Comparison of ENCODE assay signal across 14 cellular contexts in the genomic region with DNA sequence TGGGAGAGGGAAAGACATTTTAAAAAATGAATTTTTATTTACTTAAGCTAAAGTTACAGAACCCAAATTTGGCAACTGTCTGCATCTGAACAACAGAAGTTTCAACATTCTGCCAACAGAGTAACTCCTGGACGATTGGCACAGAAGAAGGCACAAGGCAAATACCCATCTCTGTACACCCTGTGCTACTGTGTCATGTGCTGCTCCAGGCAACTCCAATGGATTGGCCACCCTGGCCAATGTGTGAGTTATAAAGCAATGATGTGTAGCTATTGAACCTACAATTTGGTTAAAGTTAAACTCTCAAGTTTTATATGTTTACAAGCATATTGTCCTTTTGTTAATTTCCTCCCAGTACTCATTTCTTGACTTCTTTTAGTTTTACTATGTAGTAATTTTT. TPM values are rescaled to one million over a fixed set of nuclear protein-coding genes. Genes with fewer than 3 reads are reported as not detected.
A peak's percentile ranks its signal among the peaks of the same experiment; 100 is the strongest.
DNase-seq lines count a peak whose midpoint lies in the region; ATAC-seq, FAIRE-seq and TF ChIP-seq lines count a peak whose summit lies in the region.
"Had no signal": no experiment of that assay in that cellular context is flagged by ENCODE, and none has a peak within 500 bp of the region (broad histone marks: within the 10 kb centered on the region; RNA-seq: fewer than 3 reads in every experiment).

No MANE protein-coding gene starts in this region.

- no peak overlapping the region for H3K4me3 Mint-ChIP-seq in activated T-helper 17 cell treated with anti-CD3 and anti-CD28 coated beads, Interleukin-2, amount 50 U/mL, for 72 hours
- H3K4me3 Mint-ChIP-seq: activated T-cell treated with anti-CD3 and anti-CD28 coated beads, Interleukin-2, amount 50 U/mL, for 72 hours; CD4-positive, CD25-positive, alpha-beta regulatory T cell had no signal

- H3K36me3 Mint-ChIP-seq in activated T-helper 17 cell treated with anti-CD3 and anti-CD28 coated beads, Interleukin-2, amount 50 U/mL, for 72 hours (ENCODE audit: low read depth) = no peaks in the 10 kb centered on the region
- H3K36me3 Mint-ChIP-seq: CD4-positive, CD25-positive, alpha-beta regulatory T cell had no signal

- H3K4me3 ChIP-seq in IMR-90 (ENCODE audit: insufficient read depth, low read depth, low read length) = no peak overlapping the region
- H3K4me3 ChIP-seq in right lobe of liver = no peak overlapping the region
- H3K4me3 ChIP-seq in suprapubic skin = no peak overlapping the region
- H3K4me3 ChIP-seq: cardiac muscle cell, SJCRH30 had no signal

- no TSS peak for BruUV-seq in IMR-90 (replicated peaks; lab: Mats Ljungman, UMichigan)

- no peak for TF ChIP-seq POLR2A in IMR-90 (IDR thresholded peaks at IDR 0.05; ENCODE audit: low read depth, low read length)
- TF ChIP-seq POLR2A in right lobe of liver (IDR thresholded peaks at IDR 0.05) = no peak
- TF ChIP-seq POLR2A in suprapubic skin (IDR thresholded peaks at IDR 0.05) = no peak

- H4K8ac ChIP-seq in IMR-90 (ENCODE audit: low read depth in 2 of 2, low read length in 2 of 2) = peak overlapping the region; percentile 69 to 98

- H3K27me3 ChIP-seq in IMR-90 (ENCODE audit: control insufficient read depth, insufficient read depth, low read length) = no peaks in the 10 kb centered on the region
- no peaks in the 10 kb centered on the region for H3K27me3 ChIP-seq in right lobe of liver
- no peaks in the 10 kb centered on the region for H3K27me3 ChIP-seq in suprapubic skin
- H3K27me3 ChIP-seq: cardiac muscle cell, SJCRH30 had no signal

- intact Hi-C loops in IMR-90 (cut with micrococcal nuclease) = no loop called here
- intact Hi-C loops in right lobe of liver (cut with DNase I) = no loop called here

- TF ChIP-seq EP300 in suprapubic skin (IDR thresholded peaks at IDR 0.05) = no peak

- peak overlapping the region; percentile 83 for H3K4me2 ChIP-seq in IMR-90 (ENCODE audit: low read depth, low read length)

- H3K36me3 ChIP-seq in IMR-90 (ENCODE audit: control insufficient read depth, insufficient read depth, low read length) (peaks cover 17% of the 10 kb centered on the region), right lobe of liver (no peaks in the 10 kb centered on the region), suprapubic skin (no peaks in the 10 kb centered on the region)
- H3K36me3 ChIP-seq: cardiac muscle cell had no signal

- H3K9me1 ChIP-seq in IMR-90 (ENCODE audit: insufficient read depth, low read length) = peaks cover 5% of the 10 kb centered on the region

- H2AK5ac ChIP-seq in IMR-90 (ENCODE audit: low read depth, low read length) = peak overlapping the region; percentile 98

- peaks cover 10 to 57% of the 10 kb centered on the region in 2 experiments for H3K79me1 ChIP-seq in IMR-90 (ENCODE audit: low read depth in 1 of 2, low read length in 2 of 2)

- peak overlapping the region; percentile 96 for H3K23ac ChIP-seq in IMR-90 (ENCODE audit: low read depth, low read length)

- peak overlapping the region; percentile 99 for H4K5ac ChIP-seq in IMR-90 (ENCODE audit: low read depth, low read length)

- H2AK9ac ChIP-seq in IMR-90 (replicated peaks; ENCODE audit: low read depth, low read length, poor library complexity) = no peak overlapping the region

- H3K9me3 Mint-ChIP-seq in activated T-helper 17 cell treated with anti-CD3 and anti-CD28 coated beads, Interleukin-2, amount 50 U/mL, for 72 hours = no peaks in the 10 kb centered on the region
- H3K9me3 Mint-ChIP-seq: activated T-cell treated with anti-CD3 and anti-CD28 coated beads, Interleukin-2, amount 50 U/mL, for 72 hours had no signal

- CTCF ChIA-PET in IMR-90 (lab: Yijun Ruan, JAX) = no interaction called here

- H2BK5ac ChIP-seq in IMR-90 (ENCODE audit: low read depth, low read length, poor library complexity, severe bottlenecking) = peak overlapping the region; percentile 90

- H3K27ac ChIP-seq in IMR-90 (ENCODE audit: insufficient read depth, low read length) (peak overlapping the region; percentile 99), right lobe of liver (peak overlapping the region in 2 of 3 donors; percentile 42 to 68), suprapubic skin (peak overlapping the region; percentile 71)
- H3K27ac ChIP-seq: cardiac muscle cell, SJCRH30 had no signal

- dilution Hi-C loops in IMR-90 (cut with HindIII; ENCODE audit: low sequenced_read_pairs, unreplicated experiment) = no loop called here

- H3K4me1 ChIP-seq in IMR-90 (ENCODE audit: control insufficient read depth, insufficient read depth, low read length) (peaks cover 18% of the 10 kb centered on the region), right lobe of liver (peaks cover 0 to 80% (median 20%) of the 10 kb centered on the region in 4 donors), suprapubic skin (peaks cover 79% of the 10 kb centered on the region)

- no peak overlapping the region for H2AFZ ChIP-seq in IMR-90 (replicated peaks; ENCODE audit: low read length, poor library complexity)

- peak overlapping the region; percentile 96 for H2BK20ac ChIP-seq in IMR-90 (ENCODE audit: low read depth, low read length)

- POLR2A ChIA-PET in IMR-90 (lab: Charles Lee; ENCODE audit: unreplicated experiment) = no interaction called here

- peak; percentile 24 for FAIRE-seq in colon (lab: Jason Lieb, UNC)
- FAIRE-seq: urothelium cell line had no signal

- H3K4ac ChIP-seq in IMR-90 (ENCODE audit: low read depth, low read length) = peak overlapping the region; percentile 94

- H3K14ac ChIP-seq in IMR-90 (replicated peaks; ENCODE audit: low read depth, low read length) = peak overlapping the region; percentile 94

- H3K56ac ChIP-seq in IMR-90 (ENCODE audit: extremely low read depth, insufficient read depth, low read length) = peak overlapping the region; percentile 82

- no peak overlapping the region for H3K27ac Mint-ChIP-seq in activated T-helper 17 cell treated with anti-CD3 and anti-CD28 coated beads, Interleukin-2, amount 50 U/mL, for 72 hours
- H3K27ac Mint-ChIP-seq: activated T-cell treated with anti-CD3 and anti-CD28 coated beads, Interleukin-2, amount 50 U/mL, for 72 hours; CD4-positive, CD25-positive, alpha-beta regulatory T cell had no signal

- peaks cover 13% of the 10 kb centered on the region; the same call in 1 of the 2 replicates for H4K20me1 ChIP-seq in IMR-90 (ENCODE audit: insufficient read depth, low read length)

- no peaks in the 10 kb centered on the region for H3K9me3 ChIP-seq in IMR-90 (ENCODE audit: control insufficient read depth, insufficient read depth, low read length)
- H3K9me3 ChIP-seq in right lobe of liver = no peaks in the 10 kb centered on the region
- H3K9me3 ChIP-seq in suprapubic skin = no peaks in the 10 kb centered on the region
- H3K9me3 ChIP-seq: SJCRH30 had no signal

- no peak for TF ChIP-seq CTCF in IMR-90 (conservative IDR thresholded peaks at IDR 0.05; ENCODE audit: low read depth, low read length)
- TF ChIP-seq CTCF in right lobe of liver (IDR thresholded peaks at IDR 0.05) = no peak
- TF ChIP-seq CTCF in suprapubic skin (IDR thresholded peaks at IDR 0.05) = no peak

- no peaks in the 10 kb centered on the region for H3K4me1 Mint-ChIP-seq in activated T-helper 17 cell treated with anti-CD3 and anti-CD28 coated beads, Interleukin-2, amount 50 U/mL, for 72 hours
- H3K4me1 Mint-ChIP-seq: CD4-positive, CD25-positive, alpha-beta regulatory T cell had no signal

- ATAC-seq in IMR-90 (ENCODE audit: low read depth) = no peak
- peak; percentile 84 to 97 (median 93) for ATAC-seq in right lobe of liver
- ATAC-seq in HG02588 (IDR thresholded peaks at IDR 0.05; ENCODE audit: unreplicated experiment) = no peak
- no peak for ATAC-seq in HG03025 (IDR thresholded peaks at IDR 0.05; ENCODE audit: low FRiP score, unreplicated experiment)
- no peak for ATAC-seq in activated T-helper 17 cell treated with anti-CD3 and anti-CD28 coated beads, Interleukin-2, amount 50 U/mL, for 72 hours (replicated peaks)
- ATAC-seq: activated T-cell treated with anti-CD3 and anti-CD28 coated beads, Interleukin-2, amount 50 U/mL, for 72 hours had no signal

- peak overlapping the region; percentile 91 for H2BK15ac ChIP-seq in IMR-90 (ENCODE audit: low read depth, low read length)

- no CpG with 5 or more reads among the region's 1 CpG for WGBS in IMR-90 (ENCODE audit: extremely low coverage in 2 of 2, insufficient read length in 1 of 2), 2 experiments
- WGBS in right lobe of liver (ENCODE audit: insufficient coverage, low coverage, low lambda C conversion rate, missing lambda C conversion rate) = 46% methylated on average over 1 of the region's 1 CpG
- WGBS in suprapubic skin = 21% methylated on average over 1 of the region's 1 CpG

- in situ Hi-C loops in IMR-90 (cut with MboI; ENCODE audit: low sequenced_read_pairs) = loop anchor here (25.0 kb wide), 1 partner anchor 433 kb away; no protein-coding TSS in a partner anchor

- TF ChIP-seq RAD21 in IMR-90 (IDR thresholded peaks at IDR 0.05; ENCODE audit: low read length) = no peak

- peak overlapping the region; percentile 96 for H2BK120ac ChIP-seq in IMR-90 (ENCODE audit: low read depth, low read length)

- peak overlapping the region; percentile 99 for H3K18ac ChIP-seq in IMR-90 (ENCODE audit: low read depth, low read length)

- peaks cover 12% of the 10 kb centered on the region for H3K27me3 Mint-ChIP-seq in activated T-helper 17 cell treated with anti-CD3 and anti-CD28 coated beads, Interleukin-2, amount 50 U/mL, for 72 hours

- H4K91ac ChIP-seq in IMR-90 (ENCODE audit: insufficient read depth, low read depth, low read length) = peak overlapping the region; percentile 85

- DNase-seq in IMR-90 (no peak), right lobe of liver (peak; percentile 31 to 85 (median 71)), suprapubic skin (ENCODE audit: low spot score in 2 of 2) (no peak), NCI-H510A (lab: John Stamatoyannopoulos, UW) (no peak)
- DNase-seq: activated CD4-positive, CD25-positive, alpha-beta regulatory T cell; activated T-cell treated with anti-CD3 and anti-CD28 coated beads, Interleukin-2, amount 50 U/mL, for 72 hours; CD4-positive, CD25-positive, alpha-beta regulatory T cell had no signal

- peak overlapping the region; percentile 46; the same call in 1 of the 2 replicates for H3K9ac ChIP-seq in IMR-90 (ENCODE audit: low read depth, low read length)

TF ChIP-seq in IMR-90, 13 proteins besides CTCF, POLR2A, EP300 and RAD21 (continues in another document):
- TF ChIP-seq, protein P1, sequence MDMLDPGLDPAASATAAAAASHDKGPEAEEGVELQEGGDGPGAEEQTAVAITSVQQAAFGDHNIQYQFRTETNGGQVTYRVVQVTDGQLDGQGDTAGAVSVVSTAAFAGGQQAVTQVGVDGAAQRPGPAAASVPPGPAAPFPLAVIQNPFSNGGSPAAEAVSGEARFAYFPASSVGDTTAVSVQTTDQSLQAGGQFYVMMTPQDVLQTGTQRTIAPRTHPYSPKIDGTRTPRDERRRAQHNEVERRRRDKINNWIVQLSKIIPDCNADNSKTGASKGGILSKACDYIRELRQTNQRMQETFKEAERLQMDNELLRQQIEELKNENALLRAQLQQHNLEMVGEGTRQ (IDR thresholded peaks at IDR 0.05; ENCODE audit: low read depth, low read length) = no peak

RNA-seq across cellular contexts. Expression of gene STARD13, which starts 6.1 kb away (rescaled TPM):
- total RNA-seq in IMR-90 (2012; rRNA removed) (46.6 and 46.9 TPM in 2 replicates), right lobe of liver (10 to 100 TPM in 3 of 6 experiments, 1 to 10 TPM in 3; 7.0 to 16.1 (median 9.8) TPM), suprapubic skin (10 to 100 TPM in 3 of 4 donors, 1 to 10 TPM in 1; 7.9 to 31.4 (median 15.9) TPM)
- polyA plus RNA-seq in IMR-90 (2012; rRNA removed) = 23.6 and 27.0 TPM in 2 replicates
- 11.8 and 14.7 TPM in 2 replicates for polyA plus RNA-seq in IMR-90 (2012; cell fraction: cytosol; rRNA removed)
- 43.0 and 67.3 TPM in 2 replicates for polyA plus RNA-seq in IMR-90 (2012; cell fraction: nucleus; rRNA removed; ENCODE audit: low replicate concordance)
- 1 to 10 TPM; 1.1 to 2.3 TPM for total RNA-seq in activated T-helper 17 cell treated with anti-CD3 and anti-CD28 coated beads, Interleukin-2, amount 50 U/mL, for 72 hours
- total RNA-seq: CD4-positive, CD25-positive, alpha-beta regulatory T cell had no signal
- polyA plus RNA-seq: CD4-positive, CD25-positive, alpha-beta regulatory T cell had no signal

Comparison
In these comparisons a context has a peak if more than half of its experiments do, and no peak if none do; other contexts are left out.
1. ATAC-seq: peak in right lobe of liver (4 of 4); none in IMR-90 (single experiment), HG02588 (single experiment), HG03025 (single experiment) and activated T-helper 17 cell treated with anti-CD3 and anti-CD28 coated beads, Interleukin-2, amount 50 U/mL, for 72 hours (single experiment).
2. DNase-seq: peak in right lobe of liver (3 of 3); none in IMR-90 (single experiment), suprapubic skin (0 of 2) and NCI-H510A (single experiment).
3. Peak in every context shown above with its lines, with median percentiles within 50 percentile points of each other: H3K27ac ChIP-seq.